Comparison of ENCODE assay signal across 8 cellular contexts in genomic region chr5:55220433-55221185, GRCh38. TPM values are rescaled to one million over a fixed set of nuclear protein-coding genes. Genes with fewer than 3 reads are reported as not detected.
A peak's percentile ranks its signal among the peaks of the same experiment; 100 is the strongest.
DNase-seq lines count a peak whose midpoint lies in the region; ATAC-seq, FAIRE-seq and TF ChIP-seq lines count a peak whose summit lies in the region.

No MANE protein-coding gene starts in this region.

- POLR2A ChIA-PET in endothelial cell of umbilical vein (lab: Charles Lee), result no interaction called here

- peaks cover 54% of the 10 kb centered on the region for H3K27me3 ChIP-seq in CD4-positive, CD25-positive, alpha-beta regulatory T cell (ENCODE audit: control insufficient read depth, insufficient read depth, low read length)
- H3K27me3 ChIP-seq in OCI-LY1 (ENCODE audit: insufficient read depth, low read length) (no peaks in the 10 kb centered on the region), endothelial cell of umbilical vein (ENCODE audit: control insufficient read depth in 2 of 2, insufficient read depth in 2 of 2, low read length in 2 of 2) (peaks cover 49 to 74% of the 10 kb centered on the region in 2 experiments)

- H3K9me1 ChIP-seq in endothelial cell of umbilical vein (replicated peaks; ENCODE audit: control insufficient read depth, extremely low read depth, insufficient read depth, low read length), result no peaks in the 10 kb centered on the region

- H3K9me2 ChIP-seq in OCI-LY1 (ENCODE audit: low read depth, low read length), result no peaks in the 10 kb centered on the region

- peaks cover 0 to 1% of the 10 kb centered on the region in 2 experiments for H3K9me3 ChIP-seq in CD4-positive, CD25-positive, alpha-beta regulatory T cell (ENCODE audit: control insufficient read depth in 2 of 2, low read length in 2 of 2)
- H3K9me3 ChIP-seq in OCI-LY1 (ENCODE audit: low read length) (no peaks in the 10 kb centered on the region), endothelial cell of umbilical vein (replicated peaks; ENCODE audit: control insufficient read depth, insufficient read depth, low read length) (no peaks in the 10 kb centered on the region)

- H3K4me2 ChIP-seq in OCI-LY1 (ENCODE audit: low read length) (peak overlapping the region; percentile 45), endothelial cell of umbilical vein (ENCODE audit: insufficient read depth, low read length) (peak overlapping the region; percentile 43)

- H4K20me1 ChIP-seq in OCI-LY1 (ENCODE audit: insufficient read depth, low read length) (no peaks in the 10 kb centered on the region), endothelial cell of umbilical vein (replicated peaks; ENCODE audit: control insufficient read depth, extremely low read depth, insufficient read depth, low read length) (no peaks in the 10 kb centered on the region)

- CTCF ChIA-PET in endothelial cell of umbilical vein (lab: Charles Lee), result interaction anchor here (1.4 to 1.5 kb wide), 3 partner anchors 9 to 41 kb away, joined by 3 to 11 read pairs (median 4); no protein-coding TSS in a partner anchor

- no peak for TF ChIP-seq CTCF in OCI-LY1 (IDR thresholded peaks at IDR 0.05; ENCODE audit: low read length)
- peak in 1 of 2 donors; percentile 17 for TF ChIP-seq CTCF in endothelial cell of umbilical vein (IDR thresholded peaks at IDR 0.05; ENCODE audit: extremely low read depth in 1 of 2, insufficient read depth in 1 of 2, low read depth in 1 of 2, low read length in 2 of 2)
- no peak for TF ChIP-seq CTCF in nephron progenitor cell (IDR thresholded peaks at IDR 0.05)

- no peaks in the 10 kb centered on the region for H3F3A ChIP-seq in OCI-LY1 (ENCODE audit: insufficient read depth, low read length)

- dilution Hi-C loops in endothelial cell of umbilical vein (cut with MboI; ENCODE audit: extremely low pct_ligation_motif_present, low sequenced_read_pairs), result no loop called here

- BruUV-seq in endothelial cell of umbilical vein (replicated peaks; lab: Mats Ljungman, UMichigan), result no TSS peak

- FAIRE-seq in endothelial cell of umbilical vein (lab: Jason Lieb, UNC), result peak; percentile 31

- no peaks in the 10 kb centered on the region for H3K79me2 ChIP-seq in OCI-LY1 (ENCODE audit: insufficient read depth, low read length)
- no peaks in the 10 kb centered on the region for H3K79me2 ChIP-seq in endothelial cell of umbilical vein (ENCODE audit: control insufficient read depth, insufficient read depth, low read length)

- no peak overlapping the region for H3K27ac ChIP-seq in CD4-positive, CD25-positive, alpha-beta regulatory T cell (ENCODE audit: insufficient read depth, low read length, poor library complexity, severe bottlenecking)
- H3K27ac ChIP-seq in OCI-LY1 (ENCODE audit: low read depth, low read length, poor library complexity, severe bottlenecking), result no peak overlapping the region
- no peak overlapping the region for H3K27ac ChIP-seq in endothelial cell of umbilical vein (ENCODE audit: insufficient read depth, low read depth, low read length)

- peaks cover 23% of the 10 kb centered on the region for H3K4me1 ChIP-seq in CD4-positive, CD25-positive, alpha-beta regulatory T cell (ENCODE audit: control insufficient read depth, insufficient read depth, low read length, poor library complexity, severe bottlenecking)
- H3K4me1 ChIP-seq in OCI-LY1 (ENCODE audit: insufficient read depth, low read length, severe bottlenecking) (peaks cover 4% of the 10 kb centered on the region), endothelial cell of umbilical vein (ENCODE audit: control insufficient read depth, extremely low read depth, insufficient read depth, low read length) (peaks cover 9% of the 10 kb centered on the region)

- peak in 1 of 3 donors; percentile 29 for DNase-seq in CD4-positive, CD25-positive, alpha-beta regulatory T cell
- DNase-seq in endothelial cell of umbilical vein (ENCODE audit: low read depth, low spot score) (no peak), nephron progenitor cell (peak; percentile 57), medulla oblongata (ENCODE audit: extremely low spot score) (no peak), midbrain (lab: John Stamatoyannopoulos, UW) (no peak)

- H3K36me3 Mint-ChIP-seq in CD4-positive, CD25-positive, alpha-beta regulatory T cell, result no peaks in the 10 kb centered on the region
- H3K36me3 Mint-ChIP-seq in nephron progenitor cell (ENCODE audit: low read depth), result no peaks in the 10 kb centered on the region

- no peak for TF ChIP-seq POLR2A in endothelial cell of umbilical vein (IDR thresholded peaks at IDR 0.05; ENCODE audit: low read depth, low read length)

- peaks cover 0 to 3% (median 0%) of the 10 kb centered on the region in 7 donors for H3K9me3 Mint-ChIP-seq in CD4-positive, CD25-positive, alpha-beta regulatory T cell
- H3K9me3 Mint-ChIP-seq in nephron progenitor cell, result peaks cover 15% of the 10 kb centered on the region

- peaks cover 89% of the 10 kb centered on the region for H3K27me3 Mint-ChIP-seq in CD4-positive, CD25-positive, alpha-beta regulatory T cell
- H3K27me3 Mint-ChIP-seq in nephron progenitor cell (ENCODE audit: low read depth, poor library complexity), result peaks cover 83% of the 10 kb centered on the region

- H3K4me3 Mint-ChIP-seq in CD4-positive, CD25-positive, alpha-beta regulatory T cell, result peak overlapping the region in 3 of 4 donors; percentile 56 to 76 (median 57)
- peak overlapping the region; percentile 83 for H3K4me3 Mint-ChIP-seq in nephron progenitor cell

- no peak overlapping the region for H2AFZ ChIP-seq in OCI-LY1 (ENCODE audit: low read length)
- H2AFZ ChIP-seq in endothelial cell of umbilical vein (ENCODE audit: low read depth, low read length), result peak overlapping the region; percentile 23

- H3K4me3 ChIP-seq in CD4-positive, CD25-positive, alpha-beta regulatory T cell (ENCODE audit: low read depth, low read length), result no peak overlapping the region
- peak overlapping the region; percentile 45 for H3K4me3 ChIP-seq in OCI-LY1 (ENCODE audit: low read depth, low read length, poor library complexity, severe bottlenecking)
- H3K4me3 ChIP-seq in endothelial cell of umbilical vein (replicated peaks in 1 of 3; ENCODE audit: insufficient read depth in 1 of 3, low read depth in 1 of 3, low read length in 3 of 3), result peak overlapping the region in 2 of 3 experiments; percentile 9 to 14

- no peak overlapping the region for H3K27ac Mint-ChIP-seq in CD4-positive, CD25-positive, alpha-beta regulatory T cell
- H3K27ac Mint-ChIP-seq in nephron progenitor cell, result no peak overlapping the region

- H3K9ac ChIP-seq in OCI-LY1 (ENCODE audit: low read length) (no peak overlapping the region), endothelial cell of umbilical vein (replicated peaks; ENCODE audit: extremely low read depth, insufficient read depth, low read length) (no peak overlapping the region)

- intact Hi-C loops in endothelial cell of umbilical vein (cut with micrococcal nuclease), result no loop called here

- no peak for ATAC-seq in CD4-positive, CD25-positive, alpha-beta regulatory T cell (ENCODE audit: low read depth in 2 of 2)
- ATAC-seq in HG02938 (IDR thresholded peaks at IDR 0.05; ENCODE audit: unreplicated experiment), result no peak
- no peak for ATAC-seq in HG02588 (IDR thresholded peaks at IDR 0.05; ENCODE audit: unreplicated experiment)

- H3K36me3 ChIP-seq in CD4-positive, CD25-positive, alpha-beta regulatory T cell (ENCODE audit: control insufficient read depth, insufficient read depth, low read length), result no peaks in the 10 kb centered on the region
- no peaks in the 10 kb centered on the region for H3K36me3 ChIP-seq in OCI-LY1 (ENCODE audit: insufficient read depth, low read length)
- H3K36me3 ChIP-seq in endothelial cell of umbilical vein (ENCODE audit: control insufficient read depth in 2 of 2, extremely low read depth in 1 of 2, insufficient read depth in 2 of 2, low read length in 2 of 2), result no peaks in the 10 kb centered on the region

- peaks cover 5 to 35% (median 16%) of the 10 kb centered on the region in 4 donors for H3K4me1 Mint-ChIP-seq in CD4-positive, CD25-positive, alpha-beta regulatory T cell
- H3K4me1 Mint-ChIP-seq in nephron progenitor cell, result peaks cover 9% of the 10 kb centered on the region

TF ChIP-seq in endothelial cell of umbilical vein, 7 proteins besides CTCF, POLR2A, EP300 and RAD21 (continues in another document):
- TF ChIP-seq GATA2 (IDR thresholded peaks at IDR 0.05; ENCODE audit: insufficient read depth, insufficient read length, low read depth, low read length), result no peak

RNA-seq across cellular contexts. Expression of gene MCIDAS, which starts 6.5 kb away (rescaled TPM):
- not detected for total RNA-seq in CD4-positive, CD25-positive, alpha-beta regulatory T cell
- not detected for polyA plus RNA-seq in CD4-positive, CD25-positive, alpha-beta regulatory T cell
- not detected in 2 replicates for total RNA-seq in endothelial cell of umbilical vein
- polyA plus RNA-seq in endothelial cell of umbilical vein, result not detected in 2 replicates
- polyA plus RNA-seq in endothelial cell of umbilical vein (2011; cell fraction: cytosol; rRNA removed), result 0.04 TPM in 1 of 2 replicates, not detected in the other
- polyA plus RNA-seq in endothelial cell of umbilical vein (2011; cell fraction: nucleus; rRNA removed), result not detected in 2 replicates
- not detected in 2 replicates for polyA plus RNA-seq in endothelial cell of umbilical vein (2012)
- polyA minus RNA-seq in endothelial cell of umbilical vein, result not detected in 2 replicates
- 6.0 TPM for polyA minus RNA-seq in endothelial cell of umbilical vein (2011; cell fraction: cytosol; rRNA and poly(A)+ RNA removed)
- polyA minus RNA-seq in endothelial cell of umbilical vein (2011; cell fraction: nucleus; rRNA and poly(A)+ RNA removed), result not detected in 2 replicates

RNA-seq across cellular contexts. Expression of gene CCNO, which starts 12.8 kb away (rescaled TPM):
- total RNA-seq in CD4-positive, CD25-positive, alpha-beta regulatory T cell, result not detected
- not detected for polyA plus RNA-seq in CD4-positive, CD25-positive, alpha-beta regulatory T cell
- 0.58 and 0.88 TPM in 2 replicates for total RNA-seq in endothelial cell of umbilical vein
- polyA plus RNA-seq in endothelial cell of umbilical vein, result 0.37 and 0.60 TPM in 2 replicates
- 0.39 and 0.61 TPM in 2 replicates for polyA plus RNA-seq in endothelial cell of umbilical vein (2011; cell fraction: cytosol; rRNA removed)
- polyA plus RNA-seq in endothelial cell of umbilical vein (2011; cell fraction: nucleus; rRNA removed), result 0.53 and 0.54 TPM in 2 replicates
- 0.60 and 0.80 TPM in 2 replicates for polyA plus RNA-seq in endothelial cell of umbilical vein (2012)
- 0.34 TPM in 1 of 2 replicates, not detected in the other for polyA minus RNA-seq in endothelial cell of umbilical vein
- 6.6 TPM for polyA minus RNA-seq in endothelial cell of umbilical vein (2011; cell fraction: cytosol; rRNA and poly(A)+ RNA removed)
- polyA minus RNA-seq in endothelial cell of umbilical vein (2011; cell fraction: nucleus; rRNA and poly(A)+ RNA removed), result not detected in 2 replicates

RNA-seq across cellular contexts. Expression of gene CDC20B, which starts 47.6 kb away (rescaled TPM):
- total RNA-seq in CD4-positive, CD25-positive, alpha-beta regulatory T cell, result not detected
- not detected for polyA plus RNA-seq in CD4-positive, CD25-positive, alpha-beta regulatory T cell
- total RNA-seq in endothelial cell of umbilical vein, result 0.14 and 0.22 TPM in 2 replicates
- 0.22 TPM in 2 replicates for polyA plus RNA-seq in endothelial cell of umbilical vein
- polyA plus RNA-seq in endothelial cell of umbilical vein (2011; cell fraction: cytosol; rRNA removed), result 0.06 and 0.08 TPM in 2 replicates
- 0.41 and 0.51 TPM in 2 replicates for polyA plus RNA-seq in endothelial cell of umbilical vein (2011; cell fraction: nucleus; rRNA removed)
- polyA plus RNA-seq in endothelial cell of umbilical vein (2012), result 0.15 TPM in 1 of 2 replicates, not detected in the other
- polyA minus RNA-seq in endothelial cell of umbilical vein, result 0.23 TPM in 1 of 2 replicates, not detected in the other
- not detected for polyA minus RNA-seq in endothelial cell of umbilical vein (2011; cell fraction: cytosol; rRNA and poly(A)+ RNA removed)
- polyA minus RNA-seq in endothelial cell of umbilical vein (2011; cell fraction: nucleus; rRNA and poly(A)+ RNA removed), result 0.34 TPM in 1 of 2 replicates, not detected in the other
